Comparison of ENCODE assay signal across 8 cellular contexts in genomic region chr11:82494988-82495432, GRCh38.
DNase-seq lines count a peak whose midpoint lies in the region; ATAC-seq and TF ChIP-seq lines count a peak whose summit lies in the region.

No MANE protein-coding gene starts in this region.

- no peak for DNase-seq in GM12864 (ENCODE audit: low read depth)
- DNase-seq in NCI-H82 treated with DMSO at 0.1 percent for 48 hours (lab: John Stamatoyannopoulos, UW; ENCODE audit: unreplicated experiment) = peak; percentile 7
- DNase-seq in iPS DF 4.7 (ENCODE audit: extremely low read depth, low spot score) = peak; percentile 19
- no peak for DNase-seq in T-helper 1 cell
- no peak for DNase-seq in HCEC 1CT
- no peak for DNase-seq in CD8-positive, alpha-beta T cell
- DNase-seq in colonic mucosa = no peak

- H3K27ac ChIP-seq in CD8-positive, alpha-beta T cell (ENCODE audit: low read depth, low read length) = no peak overlapping the region
- H3K27ac ChIP-seq in colonic mucosa = no peak overlapping the region

- intact Hi-C loops in CD8-positive, alpha-beta T cell (cut with DNase I, micrococcal nuclease) = no loop called here
- intact Hi-C loops in colonic mucosa (cut with DNase I) = no loop called here

- H3K9ac ChIP-seq in colonic mucosa (ENCODE audit: low read depth in 2 of 2, low read length in 2 of 2) = no peak overlapping the region

- no peaks in the 10 kb centered on the region for H3K9me3 ChIP-seq in CD8-positive, alpha-beta T cell (ENCODE audit: low read length)
- no peaks in the 10 kb centered on the region for H3K9me3 ChIP-seq in colonic mucosa

- ATAC-seq in HG02798 (IDR thresholded peaks at IDR 0.05; ENCODE audit: poor library complexity, unreplicated experiment) = peak; percentile 59
- ATAC-seq in CD8-positive, alpha-beta T cell = no peak

- no peaks in the 10 kb centered on the region for H3K4me1 Mint-ChIP-seq in CD8-positive, alpha-beta T cell (ENCODE audit: low read depth)

- peaks cover 5% of the 10 kb centered on the region for H3K9me3 Mint-ChIP-seq in CD8-positive, alpha-beta T cell

- TF ChIP-seq CTCF in GM12864 (IDR thresholded peaks at IDR 0.05; ENCODE audit: low read depth, low read length, missing control alignments) = peak; percentile 47
- TF ChIP-seq CTCF in CD8-positive, alpha-beta T cell (IDR thresholded peaks at IDR 0.05) = no peak
- no peak for TF ChIP-seq CTCF in colonic mucosa (IDR thresholded peaks at IDR 0.05)

- H3K4me3 ChIP-seq in GM12864 (ENCODE audit: low read depth, low read length) = no peak overlapping the region
- H3K4me3 ChIP-seq in CD8-positive, alpha-beta T cell (ENCODE audit: low read depth, low read length) = no peak overlapping the region
- H3K4me3 ChIP-seq in colonic mucosa = no peak overlapping the region

- H3K27me3 Mint-ChIP-seq in CD8-positive, alpha-beta T cell (ENCODE audit: low read depth) = no peaks in the 10 kb centered on the region

- no peak overlapping the region for H3K4me3 Mint-ChIP-seq in CD8-positive, alpha-beta T cell

- POLR2A ChIA-PET in CD8-positive, alpha-beta T cell (lab: Charles Lee) = no interaction called here

- CTCF ChIA-PET in CD8-positive, alpha-beta T cell (lab: Charles Lee) = no interaction called here

- no peaks in the 10 kb centered on the region for H3K4me1 ChIP-seq in CD8-positive, alpha-beta T cell (ENCODE audit: insufficient read depth, low read length)
- H3K4me1 ChIP-seq in colonic mucosa = no peaks in the 10 kb centered on the region

- H3K36me3 Mint-ChIP-seq in CD8-positive, alpha-beta T cell = no peaks in the 10 kb centered on the region

- no peaks in the 10 kb centered on the region for H3K36me3 ChIP-seq in CD8-positive, alpha-beta T cell (ENCODE audit: insufficient read depth, low read length)
- no peaks in the 10 kb centered on the region for H3K36me3 ChIP-seq in colonic mucosa

- no peaks in the 10 kb centered on the region for H3K27me3 ChIP-seq in CD8-positive, alpha-beta T cell (ENCODE audit: insufficient read depth, low read length)
- H3K27me3 ChIP-seq in colonic mucosa = no peaks in the 10 kb centered on the region

- no peak overlapping the region for H3K27ac Mint-ChIP-seq in CD8-positive, alpha-beta T cell

Comparison
In these comparisons a context has a peak if more than half of its experiments do, and no peak if none do; other contexts are left out.
1. DNase-seq: peak in NCI-H82 treated with DMSO at 0.1 percent for 48 hours (single experiment) and iPS DF 4.7 (single experiment); none in GM12864 (single experiment), T-helper 1 cell (0 of 5), HCEC 1CT (single experiment), CD8-positive, alpha-beta T cell (0 of 7) and colonic mucosa (single experiment).